In genomic region chr1:223631367-223631977, GRCh38 we compare ENCODE assay signal across 21 cellular contexts. TPM values are rescaled to one million over a fixed set of nuclear protein-coding genes. Genes with fewer than 3 reads are reported as not detected.
A peak's percentile ranks its signal among the peaks of the same experiment; 100 is the strongest.
DNase-seq lines count a peak whose midpoint lies in the region; ATAC-seq and TF ChIP-seq lines count a peak whose summit lies in the region.
"Had no signal": no experiment of that assay in that cellular context is flagged by ENCODE, and none has a peak within 500 bp of the region (broad histone marks: within the 10 kb centered on the region; RNA-seq: fewer than 3 reads in every experiment).

No MANE protein-coding gene starts in this region.

- intact Hi-C loops in PC-3 (cut with micrococcal nuclease), result loop anchor here (1.0 to 2.0 kb wide), 2 partner anchors 31 to 53 kb away; no protein-coding TSS in a partner anchor
- intact Hi-C loops in psoas muscle (cut with DNase I), result no loop called here
- intact Hi-C loops in sciatic nerve (cut with DNase I), result no loop called here

- no peak overlapping the region for H3K4me3 ChIP-seq in GM23338
- H3K4me3 ChIP-seq in PC-3 (ENCODE audit: low read length), result no peak overlapping the region
- no peak overlapping the region for H3K4me3 ChIP-seq in neural progenitor cell
- H3K4me3 ChIP-seq in psoas muscle, result no peak overlapping the region
- H3K4me3 ChIP-seq: ascending aorta, hepatocyte, tibial nerve had no signal

- CTCF ChIA-PET in PC-3 (lab: Charles Lee), result interaction anchor here (0.6 to 1.3 kb wide), 4 partner anchors 39 to 75 kb away, joined by 3 to 4 read pairs (median 3); no protein-coding TSS in a partner anchor

- H3K27me3 Mint-ChIP-seq in GM23338 (ENCODE audit: insufficient read depth, low read depth, poor library complexity) (peaks cover 7% of the 10 kb centered on the region), neural progenitor cell (ENCODE audit: insufficient read depth, low read depth) (no peaks in the 10 kb centered on the region)

- no peak for TF ChIP-seq CTCF in GM23338 (conservative IDR thresholded peaks at IDR 0.05; ENCODE audit: low read depth in 2 of 2)
- peak; percentile 56 for TF ChIP-seq CTCF in PC-3 (conservative IDR thresholded peaks at IDR 0.05; ENCODE audit: low read depth, low read length)
- no peak for TF ChIP-seq CTCF in neural progenitor cell (IDR thresholded peaks at IDR 0.05)
- no peak for TF ChIP-seq CTCF in psoas muscle (IDR thresholded peaks at IDR 0.05)

- H3K9me3 Mint-ChIP-seq in GM23338 (no peaks in the 10 kb centered on the region), neural progenitor cell (no peaks in the 10 kb centered on the region)

- H3K4me2 ChIP-seq in GM23338 (no peak overlapping the region), PC-3 (ENCODE audit: low read length) (peak overlapping the region; percentile 7; the same call in 1 of the 2 replicates), neural progenitor cell (no peak overlapping the region)
- H3K4me2 ChIP-seq: hepatocyte had no signal

- H3K27ac ChIP-seq in GM23338 (ENCODE audit: low read depth) (no peak overlapping the region), PC-3 (ENCODE audit: low read length) (no peak overlapping the region), neural progenitor cell (no peak overlapping the region), psoas muscle (no peak overlapping the region)
- H3K27ac ChIP-seq: ascending aorta, hepatocyte, RWPE1, tibial nerve had no signal

- H3K36me3 Mint-ChIP-seq in GM23338 (ENCODE audit: low read depth) (no peaks in the 10 kb centered on the region), neural progenitor cell (no peaks in the 10 kb centered on the region)

- POLR2A ChIA-PET in PC-3 (lab: Charles Lee; ENCODE audit: unreplicated experiment), result interaction anchor here (0.6 kb wide), 1 partner anchor 125 kb away, joined by 4 read pairs; no protein-coding TSS in a partner anchor

- H3K9me2 ChIP-seq in GM23338 (ENCODE audit: insufficient read depth) (peaks cover 3% of the 10 kb centered on the region), PC-3 (replicated peaks; ENCODE audit: low read length) (no peaks in the 10 kb centered on the region; the same call in 1 of the 2 replicates)

- ATAC-seq in GM23338 (peak; percentile 36), PC-3 (peak; percentile 91), psoas muscle (no peak), HG02763 (IDR thresholded peaks at IDR 0.05; ENCODE audit: unreplicated experiment) (no peak), sciatic nerve (no peak)

- no peak overlapping the region for H3K9ac ChIP-seq in PC-3 (ENCODE audit: low read length)
- H3K9ac ChIP-seq in neural progenitor cell, result no peak overlapping the region

- no peaks in the 10 kb centered on the region for H3K79me2 ChIP-seq in GM23338 (replicated peaks; ENCODE audit: insufficient read depth)
- no peaks in the 10 kb centered on the region for H3K79me2 ChIP-seq in PC-3 (ENCODE audit: low read length)
- H3K79me2 ChIP-seq in neural progenitor cell (ENCODE audit: low read depth), result no peaks in the 10 kb centered on the region
- H3K79me2 ChIP-seq: hepatocyte had no signal

- DNase-seq in NCI-H345 (lab: John Stamatoyannopoulos, UW), result peak; percentile 33
- no peak for DNase-seq in NCI-H345 treated with DMSO at 0.1 percent for 48 hours (lab: John Stamatoyannopoulos, UW; ENCODE audit: unreplicated experiment)
- DNase-seq in GM23338 (ENCODE audit: low spot score), result no peak
- DNase-seq in PC-3, result peak; percentile 79
- DNase-seq in neural progenitor cell (ENCODE audit: low spot score), result no peak
- no peak for DNase-seq in psoas muscle
- no peak for DNase-seq in sciatic nerve (ENCODE audit: low spot score)
- DNase-seq: activated CD4-positive, alpha-beta T cell treated with anti-CD3 and anti-CD28 coated beads, Interleukin-2, amount 50 U/mL, for 4 hours; activated naive CD4-positive, alpha-beta T cell treated with Interleukin-2 at 50 U/mL for 16 hours; kidney; NCI-H2029; stimulated activated naive CD4-positive, alpha-beta T cell; SW 1271 had no signal

- no peak overlapping the region for H3K4me3 Mint-ChIP-seq in GM23338
- H3K4me3 Mint-ChIP-seq in neural progenitor cell, result no peak overlapping the region
- H3K4me3 Mint-ChIP-seq: nephron had no signal

- H3F3A ChIP-seq in GM23338 (replicated peaks; ENCODE audit: low read depth) (no peaks in the 10 kb centered on the region), PC-3 (ENCODE audit: low read length, unreplicated experiment) (no peaks in the 10 kb centered on the region), neural progenitor cell (ENCODE audit: low read depth) (no peaks in the 10 kb centered on the region)

- H3K27me3 ChIP-seq in GM23338 (ENCODE audit: insufficient read depth) (no peaks in the 10 kb centered on the region), PC-3 (ENCODE audit: low read length) (no peaks in the 10 kb centered on the region), neural progenitor cell (no peaks in the 10 kb centered on the region), psoas muscle (ENCODE audit: insufficient read depth in 3 of 3, low read length in 2 of 3) (no peaks in the 10 kb centered on the region)
- H3K27me3 ChIP-seq: ascending aorta, hepatocyte, tibial nerve had no signal

- H3K4me1 ChIP-seq in GM23338 (ENCODE audit: insufficient read depth) (no peaks in the 10 kb centered on the region), PC-3 (ENCODE audit: insufficient read depth, low read length) (peaks cover 21% of the 10 kb centered on the region), neural progenitor cell (peaks cover 5% of the 10 kb centered on the region), psoas muscle (no peaks in the 10 kb centered on the region)
- H3K4me1 ChIP-seq: ascending aorta, tibial nerve had no signal

- H3K9me3 ChIP-seq in PC-3 (ENCODE audit: low read length), result no peaks in the 10 kb centered on the region
- no peaks in the 10 kb centered on the region for H3K9me3 ChIP-seq in neural progenitor cell (ENCODE audit: low read depth)
- H3K9me3 ChIP-seq in psoas muscle, result no peaks in the 10 kb centered on the region
- H3K9me3 ChIP-seq: ascending aorta had no signal

- H3K36me3 ChIP-seq in GM23338 (ENCODE audit: insufficient read depth) (no peaks in the 10 kb centered on the region), PC-3 (ENCODE audit: low read depth, low read length) (no peaks in the 10 kb centered on the region), neural progenitor cell (no peaks in the 10 kb centered on the region), psoas muscle (ENCODE audit: insufficient read depth in 1 of 2, low read depth in 1 of 2) (no peaks in the 10 kb centered on the region)
- H3K36me3 ChIP-seq: ascending aorta, tibial nerve had no signal

- H4K20me1 ChIP-seq in GM23338 (replicated peaks; ENCODE audit: insufficient read depth) (no peaks in the 10 kb centered on the region), PC-3 (ENCODE audit: low read length) (no peaks in the 10 kb centered on the region), neural progenitor cell (ENCODE audit: low read depth) (no peaks in the 10 kb centered on the region)

- no TSS peak for BruUV-seq in PC-3 (replicated peaks; lab: Mats Ljungman, UMichigan)

- H3K27ac Mint-ChIP-seq in GM23338, result no peak overlapping the region
- H3K27ac Mint-ChIP-seq in neural progenitor cell, result no peak overlapping the region

- WGBS in psoas muscle, 3 donors, result 39 to 57% (median 56%) methylated on average over 5 of the region's 5 CpGs

- no peaks in the 10 kb centered on the region for H3K4me1 Mint-ChIP-seq in GM23338
- peaks cover 16% of the 10 kb centered on the region for H3K4me1 Mint-ChIP-seq in neural progenitor cell

- H2AFZ ChIP-seq in GM23338 (peak overlapping the region; percentile 18; the same call in 1 of the 2 replicates), PC-3 (ENCODE audit: low read length) (no peak overlapping the region), neural progenitor cell (replicated peaks) (peak overlapping the region; percentile 17)
- H2AFZ ChIP-seq: hepatocyte had no signal

TF ChIP-seq in GM23338, 12 proteins besides CTCF, POLR2A, EP300 and RAD21 (continues in another document):
- TF ChIP-seq ZNF114 (CRISPR knock-in tag; IDR thresholded peaks at IDR 0.05), result no peak
- no peak for TF ChIP-seq ETS1 (IDR thresholded peaks at IDR 0.05)
- no peak for TF ChIP-seq NANOG (IDR thresholded peaks at IDR 0.05; ENCODE audit: borderline replicate concordance)
- no peak for TF ChIP-seq JUNB (IDR thresholded peaks at IDR 0.05; ENCODE audit: unreplicated experiment)

RNA-seq across cellular contexts. Expression of gene CAPN8, which starts 34.0 kb away (rescaled TPM):
- not detected in 2 replicates for total RNA-seq in GM23338 (2014; rRNA removed; shearing (Covaris generic))
- polyA plus RNA-seq in GM23338 (2016; fragmentation: Nextera tagmentation; extraction: Ambion mirVana) (not detected in 2 replicates), psoas muscle (under 1 TPM in 2 of 3 donors, not detected in 1; 0.04 to 0.09 TPM)
- total RNA-seq in PC-3 (2014; rRNA removed) (5.9 and 11.1 TPM in 2 replicates), neural progenitor cell (ENCODE audit: low replicate concordance) (not detected in 2 replicates), psoas muscle (1 to 10 TPM in 2 of 4 donors, under 1 TPM in 1, not detected in 1; 0.78 to 5.4 (median 2.1) TPM), sciatic nerve (not detected)
- total RNA-seq: ascending aorta, M059J, mesenteric fat pad, tibial nerve had no signal

Comparison
In these comparisons a context has a peak if more than half of its experiments do, and no peak if none do; other contexts are left out.
1. DNase-seq: peak in NCI-H345 (single experiment) and PC-3 (single experiment); none in NCI-H345 treated with DMSO at 0.1 percent for 48 hours (single experiment), GM23338 (single experiment), neural progenitor cell (single experiment), psoas muscle (0 of 2) and sciatic nerve (single experiment).
2. ATAC-seq: peak in GM23338 (single experiment) and PC-3 (single experiment); none in psoas muscle (0 of 4), HG02763 (single experiment) and sciatic nerve (single experiment).